ENCODE assay signal across 28 cellular contexts in genomic region chr2:67888351-67889005, GRCh38.
"Had no signal": no experiment of that assay in that cellular context is flagged by ENCODE, and none has a peak within 500 bp of the region (broad histone marks: within the 10 kb centered on the region; RNA-seq: fewer than 3 reads in every experiment).

No MANE protein-coding gene starts in this region.

- H3K4me3 Mint-ChIP-seq: activated CD4-positive, alpha-beta memory T cell treated with anti-CD3 and anti-CD28 coated beads, Interleukin-2, amount 10 ng/mL, durations not matched to agents 7 days and 5 days; activated CD4-positive, alpha-beta T cell treated with anti-CD3 and anti-CD28 coated beads for 36 hours; activated naive CD4-positive, alpha-beta T cell treated with anti-CD3 and anti-CD28 coated beads, Interleukin-2, amount 50 U/mL, for 24 hours; activated T-helper 1 cell treated with anti-CD3 and anti-CD28 coated beads, Interleukin-12 subunit alpha, Interleukin-12 subunit beta, Interleukin-2, Interleukin-4 antibody, amounts not matched to agents 30 ng/mL and 10 ng/mL and 1 ng/mL, durations not matched to agents 14 hours and 24 hours and 36 hours; T-cell had no signal

- H3K27ac Mint-ChIP-seq: activated CD4-positive, alpha-beta memory T cell treated with anti-CD3 and anti-CD28 coated beads, Interleukin-2, amount 10 ng/mL, durations not matched to agents 7 days and 5 days; activated CD4-positive, alpha-beta T cell treated with anti-CD3 and anti-CD28 coated beads for 36 hours; activated naive CD4-positive, alpha-beta T cell treated with anti-CD3 and anti-CD28 coated beads, Interleukin-2, amount 50 U/mL, for 24 hours; activated T-helper 1 cell treated with anti-CD3 and anti-CD28 coated beads, Interleukin-12 subunit alpha, Interleukin-12 subunit beta, Interleukin-2, Interleukin-4 antibody, amounts not matched to agents 30 ng/mL and 10 ng/mL and 1 ng/mL, durations not matched to agents 14 hours and 24 hours and 36 hours; T-cell had no signal

- H3K9me3 Mint-ChIP-seq: activated CD4-positive, alpha-beta memory T cell treated with anti-CD3 and anti-CD28 coated beads, Interleukin-2, amount 10 ng/mL, durations not matched to agents 7 days and 5 days; activated naive CD4-positive, alpha-beta T cell treated with anti-CD3 and anti-CD28 coated beads, Interleukin-2, amount 50 U/mL, for 24 hours; activated T-helper 1 cell treated with anti-CD3 and anti-CD28 coated beads, Interleukin-12 subunit alpha, Interleukin-12 subunit beta, Interleukin-2, Interleukin-4 antibody, amounts not matched to agents 30 ng/mL and 10 ng/mL and 1 ng/mL, durations not matched to agents 14 hours and 24 hours and 36 hours; T-cell had no signal

- DNase-seq: activated CD4-positive, alpha-beta memory T cell treated with anti-CD3 and anti-CD28 coated beads, Interleukin-2, amount 10 ng/mL, durations not matched to agents 7 days and 5 days; activated CD4-positive, alpha-beta T cell treated with anti-CD3 and anti-CD28 coated beads for 36 hours; activated CD4-positive, alpha-beta T cell treated with anti-CD3 and anti-CD28 coated beads, Interleukin-2, amount 50 U/mL, for 1 hour; activated CD8-positive, alpha-beta memory T cell treated with anti-CD3 and anti-CD28 coated beads, Interleukin-2, amount 50 U/mL, for 4 hours; activated effector memory CD4-positive, alpha-beta T cell treated with Interleukin-2 at 50 U/mL for 16 hours; activated naive CD4-positive, alpha-beta T cell; activated T-cell treated with anti-CD3 and anti-CD28 coated beads, Interleukin-2, amount 50 U/mL, for 1 hour; body of pancreas; central memory CD4-positive, alpha-beta T cell; IMR-90; Kasumi-1; KBM-7; NCI-H1048; NCI-H146; NCI-H187 treated with DMSO at 0.1 percent for 48 hours; NCI-H2081 treated with DMSO at 0.1 percent for 48 hours; NCI-H2171 treated with DMSO at 0.1 percent for 48 hours; NCI-H226; NCI-H510A; NCI-H526 treated with DMSO at 0.1 percent for 48 hours; NCI-H82; SIG-M5; T-cell; T-helper 2 cell; T1000 had no signal

- H3K4me1 ChIP-seq: body of pancreas had no signal

- H3K27me3 ChIP-seq: body of pancreas had no signal

- H3K9me3 ChIP-seq: body of pancreas had no signal

- H3K4me1 Mint-ChIP-seq: activated CD4-positive, alpha-beta memory T cell treated with anti-CD3 and anti-CD28 coated beads, Interleukin-2, amount 10 ng/mL, durations not matched to agents 7 days and 5 days; activated CD4-positive, alpha-beta T cell treated with anti-CD3 and anti-CD28 coated beads for 36 hours; activated naive CD4-positive, alpha-beta T cell treated with anti-CD3 and anti-CD28 coated beads, Interleukin-2, amount 50 U/mL, for 24 hours; T-cell had no signal

- H3K27ac ChIP-seq: body of pancreas, VCaP had no signal

- H3K4me3 ChIP-seq: body of pancreas had no signal

- H3K36me3 Mint-ChIP-seq: activated naive CD4-positive, alpha-beta T cell treated with anti-CD3 and anti-CD28 coated beads, Interleukin-2, amount 50 U/mL, for 24 hours; T-cell had no signal

- ATAC-seq: activated CD4-positive, alpha-beta T cell treated with anti-CD3 and anti-CD28 coated beads for 36 hours; body of pancreas; T-cell had no signal

- H3K27me3 Mint-ChIP-seq: activated CD4-positive, alpha-beta memory T cell treated with anti-CD3 and anti-CD28 coated beads, Interleukin-2, amount 10 ng/mL, durations not matched to agents 7 days and 5 days had no signal
